Comparison of ENCODE assay signal across 15 cellular contexts in genomic region chr3:15271030-15271429, GRCh38.
A peak's percentile ranks its signal among the peaks of the same experiment; 100 is the strongest.
DNase-seq lines count a peak whose midpoint lies in the region; ATAC-seq, FAIRE-seq and TF ChIP-seq lines count a peak whose summit lies in the region.
"Had no signal": no experiment of that assay in that cellular context is flagged by ENCODE, and none has a peak within 500 bp of the region (broad histone marks: within the 10 kb centered on the region; RNA-seq: fewer than 3 reads in every experiment).

No MANE protein-coding gene starts in this region.

- H3K79me2 ChIP-seq in HepG2 (ENCODE audit: insufficient read depth, low read length), result no peaks in the 10 kb centered on the region

- H3K27me3 Mint-ChIP-seq in activated B cell treated with CpG ODN at 0.5 μM for 24 hours (no peaks in the 10 kb centered on the region), natural killer cell (ENCODE audit: low read depth in 2 of 2) (no peaks in the 10 kb centered on the region)
- H3K27me3 Mint-ChIP-seq: IgD-negative memory B cell, type B pancreatic cell had no signal

- H3K4me3 Mint-ChIP-seq in activated B cell treated with CpG ODN at 0.5 μM for 24 hours (peak overlapping the region; percentile 77), natural killer cell (peak overlapping the region; percentile 91)
- H3K4me3 Mint-ChIP-seq: type B pancreatic cell had no signal

- H3K4me1 Mint-ChIP-seq in activated B cell treated with CpG ODN at 0.5 μM for 24 hours (peaks cover 93% of the 10 kb centered on the region), natural killer cell (peaks cover 86 to 91% of the 10 kb centered on the region in 2 donors)

- H3K36me3 Mint-ChIP-seq in activated B cell treated with CpG ODN at 0.5 μM for 24 hours (ENCODE audit: low read depth), result peaks cover 37% of the 10 kb centered on the region
- H3K36me3 Mint-ChIP-seq in natural killer cell, result no peaks in the 10 kb centered on the region
- H3K36me3 Mint-ChIP-seq: CD8-positive, alpha-beta T cell had no signal

- peak; percentile 40 for DNase-seq in activated CD8-positive, alpha-beta memory T cell treated with anti-CD3 and anti-CD28 coated beads, Interleukin-2, amount 50 U/mL, for 48 hours
- DNase-seq in activated CD8-positive, alpha-beta memory T cell treated with anti-CD3 and anti-CD28 coated beads, Interleukin-2, amount 50 U/mL, for 4 hours, result no peak
- DNase-seq in activated B cell treated with CpG ODN at 0.5 μM for 24 hours (no peak), natural killer cell (no peak), upper lobe of left lung (no peak), GOT3 (lab: John Stamatoyannopoulos, UW) (no peak), GF-D8 (lab: John Stamatoyannopoulos, UW) (no peak), HepG2 (ENCODE audit: low spot score) (no peak)
- DNase-seq: NCI-H774, PC-3 had no signal

- peak overlapping the region; percentile 90 for H3K27ac Mint-ChIP-seq in activated B cell treated with CpG ODN at 0.5 μM for 24 hours
- peak overlapping the region; percentile 92 to 98 for H3K27ac Mint-ChIP-seq in natural killer cell
- H3K27ac Mint-ChIP-seq: type B pancreatic cell had no signal

- H3K9ac ChIP-seq in HepG2 (ENCODE audit: insufficient read depth, low read depth, low read length), result no peak overlapping the region

- no peaks in the 10 kb centered on the region for H4K20me1 ChIP-seq in HepG2 (ENCODE audit: insufficient read depth, low read length)

- WGBS in upper lobe of left lung, 2 donors, result 89 to 90% methylated on average over 4 of the region's 4 CpGs
- WGBS in HepG2 (ENCODE audit: low lambda C conversion rate), result 92% methylated on average over 4 of the region's 4 CpGs

- H3K36me3 ChIP-seq in upper lobe of left lung (peaks cover 0 to 17% (median 7%) of the 10 kb centered on the region in 4 donors), HepG2 (replicated peaks in 1 of 2; ENCODE audit: control insufficient read depth in 1 of 2, insufficient read depth in 2 of 2, low read length in 2 of 2) (no peaks in the 10 kb centered on the region)

- CTCF ChIA-PET in activated B cell treated with CpG ODN at 0.5 μM for 24 hours (lab: Charles Lee), result interaction anchor here (1.1 to 10.2 kb wide), 8 partner anchors 21 to 108 kb away, joined by 3 to 141 read pairs (median 4); partner anchors contain the start of gene SH3BP5
- CTCF ChIA-PET in HepG2 (lab: Yijun Ruan, JAX; ENCODE audit: low intra/inter-chr PET ratio, low total read pairs), result no interaction called here

- no TSS peak for BruUV-seq in HepG2 (replicated peaks; lab: Mats Ljungman, UMichigan)

- ATAC-seq in activated B cell treated with CpG ODN at 0.5 μM for 24 hours (ENCODE audit: low read depth) (no peak), natural killer cell (no peak), upper lobe of left lung (ENCODE audit: low FRiP score in 2 of 2) (no peak), HepG2 (no peak)
- ATAC-seq: PC-3 had no signal

- TF ChIP-seq POLR2A in upper lobe of left lung (IDR thresholded peaks at IDR 0.05), result no peak
- no peak for TF ChIP-seq POLR2A in HepG2 (IDR thresholded peaks at IDR 0.05; ENCODE audit: insufficient read depth in 1 of 2, low read depth in 2 of 2, low read length in 2 of 2)

- POLR2A ChIA-PET in activated B cell treated with CpG ODN at 0.5 μM for 24 hours (lab: Charles Lee) (interaction anchor here (0.5 to 8.9 kb wide), 18 partner anchors 14 to 126 kb away, joined by 3 to 118 read pairs (median 5); partner anchors contain the start of gene SH3BP5), HepG2 (lab: Yijun Ruan, JAX) (no interaction called here)

- H3K27me3 ChIP-seq in upper lobe of left lung (no peaks in the 10 kb centered on the region), HepG2 (ENCODE audit: control insufficient read depth in 1 of 2, insufficient read depth in 2 of 2, low read length in 2 of 2) (no peaks in the 10 kb centered on the region; a peak in 1 of 5 replicates)
- H3K27me3 ChIP-seq: heart left ventricle had no signal

- no peak for FAIRE-seq in HepG2 (lab: Jason Lieb, UNC)
- FAIRE-seq: astrocyte had no signal

- TF ChIP-seq RAD21 in HepG2 (CRISPR knock-in tag; IDR thresholded peaks at IDR 0.05), result no peak

- H2AFZ ChIP-seq in HepG2 (ENCODE audit: low read length), result no peak overlapping the region

- H3K9me3 ChIP-seq in upper lobe of left lung (no peaks in the 10 kb centered on the region), HepG2 (ENCODE audit: low read length) (no peaks in the 10 kb centered on the region)
- H3K9me3 ChIP-seq: heart left ventricle had no signal

- H3K27ac ChIP-seq in upper lobe of left lung (peak overlapping the region; percentile 71 to 81 (median 79)), HepG2 (ENCODE audit: extremely low read length, insufficient read depth, low read length) (no peak overlapping the region)

- peaks cover 44 to 81% (median 72%) of the 10 kb centered on the region in 4 donors for H3K4me1 ChIP-seq in upper lobe of left lung
- H3K4me1 ChIP-seq in HepG2 (ENCODE audit: insufficient read depth, low read length), result no peaks in the 10 kb centered on the region

- TF ChIP-seq EP300 in upper lobe of left lung (IDR thresholded peaks at IDR 0.05), result no peak
- TF ChIP-seq EP300 in HepG2 (IDR thresholded peaks at IDR 0.05; ENCODE audit: low read depth in 2 of 2, low read length in 2 of 2), result no peak
- no peak for TF ChIP-seq EP300 in HepG2 (CRISPR knock-in tag; IDR thresholded peaks at IDR 0.05; ENCODE audit: borderline replicate concordance)

- TF ChIP-seq CTCF in activated B cell treated with CpG ODN at 0.5 μM for 24 hours (IDR thresholded peaks at IDR 0.05), result no peak
- TF ChIP-seq CTCF in natural killer cell (IDR thresholded peaks at IDR 0.05), result no peak
- no peak for TF ChIP-seq CTCF in upper lobe of left lung (IDR thresholded peaks at IDR 0.05)
- TF ChIP-seq CTCF in HepG2 (CRISPR knock-in tag; IDR thresholded peaks at IDR 0.05), result no peak

- in situ Hi-C loops in HepG2 (cut with HindIII; ENCODE audit: extremely low pct_ligation_motif_present, low pct_unique_long_range_greater_than_20kb), result loop anchor here (5.0 kb wide), 1 partner anchor 106 kb away; no protein-coding TSS in a partner anchor

- intact Hi-C loops in activated B cell treated with CpG ODN at 0.5 μM for 24 hours (cut with micrococcal nuclease) (loop anchor here (1.0 to 2.0 kb wide), 2 partner anchors 46 to 285 kb away; no protein-coding TSS in a partner anchor), natural killer cell (cut with micrococcal nuclease) (no loop called here), HepG2 (cut with micrococcal nuclease; ENCODE audit: unreplicated experiment) (no loop called here)

- H3K4me3 ChIP-seq in upper lobe of left lung (no peak overlapping the region), HepG2 (replicated peaks in 1 of 3; ENCODE audit: insufficient read depth in 1 of 3, low read depth in 2 of 3, low read length in 3 of 3) (no peak overlapping the region)
- H3K4me3 ChIP-seq: heart left ventricle had no signal

- no peaks in the 10 kb centered on the region for H3K9me3 Mint-ChIP-seq in activated B cell treated with CpG ODN at 0.5 μM for 24 hours
- no peaks in the 10 kb centered on the region for H3K9me3 Mint-ChIP-seq in natural killer cell
- H3K9me3 Mint-ChIP-seq: IgD-negative memory B cell, type B pancreatic cell had no signal

- H3K4me2 ChIP-seq in HepG2 (ENCODE audit: low read depth, low read length), result no peak overlapping the region

TF ChIP-seq in HepG2, 621 proteins besides CTCF, POLR2A, EP300 and RAD21 (continues in another document):
- TF ChIP-seq KAT8 (CRISPR knock-in tag; IDR thresholded peaks at IDR 0.05) (no peak), ASH2L (IDR thresholded peaks at IDR 0.05; ENCODE audit: insufficient read length, low read depth, low read length) (no peak), ELF3 (CRISPR knock-in tag; IDR thresholded peaks at IDR 0.05) (no peak), MTA3 (CRISPR knock-in tag; IDR thresholded peaks at IDR 0.05) (no peak), RERE (CRISPR knock-in tag; IDR thresholded peaks at IDR 0.05; ENCODE audit: low read depth) (no peak)
